In the genomic region with DNA sequence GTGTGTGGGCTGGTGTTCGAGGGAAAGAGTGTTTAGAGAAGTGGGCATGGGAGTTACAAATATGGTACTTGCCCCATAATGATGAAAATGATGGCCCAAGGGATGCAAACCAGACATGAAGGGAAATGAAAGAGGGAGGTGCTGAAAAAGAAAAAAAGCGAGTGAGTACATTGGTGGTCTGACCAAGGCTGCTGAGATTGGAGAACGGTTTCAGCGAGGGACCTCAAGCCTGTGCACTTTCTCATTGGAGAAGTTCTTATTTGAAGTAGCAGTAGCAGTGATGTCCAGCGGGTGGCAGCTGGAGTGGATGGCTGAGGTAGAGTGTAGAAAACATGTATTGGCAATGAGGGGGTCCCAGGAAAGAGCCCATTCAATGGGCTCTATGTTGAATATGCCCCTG, we compare ENCODE assay signal across 12 cellular contexts. TPM values are rescaled to one million over a fixed set of nuclear protein-coding genes. Genes with fewer than 3 reads are reported as not detected.
DNase-seq lines count a peak whose midpoint lies in the region; ATAC-seq and TF ChIP-seq lines count a peak whose summit lies in the region.
"Had no signal": no experiment of that assay in that cellular context is flagged by ENCODE, and none has a peak within 500 bp of the region (broad histone marks: within the 10 kb centered on the region; RNA-seq: fewer than 3 reads in every experiment).

No MANE protein-coding gene starts in this region.

- peak overlapping the region; percentile 0 for H3K27ac Mint-ChIP-seq in Caco-2 (ENCODE audit: unreplicated experiment)
- H3K27ac Mint-ChIP-seq in endodermal cell, result no peak overlapping the region
- H3K27ac Mint-ChIP-seq: H9 had no signal

- H3K27me3 ChIP-seq in Caco-2 (replicated peaks; ENCODE audit: control insufficient read depth, insufficient read depth, low read length) (no peaks in the 10 kb centered on the region), endodermal cell (ENCODE audit: control insufficient read depth, insufficient read depth, low read length, poor library complexity, severe bottlenecking) (no peaks in the 10 kb centered on the region), left lung (no peaks in the 10 kb centered on the region), transverse colon (no peaks in the 10 kb centered on the region)

- H3K9me3 ChIP-seq in Caco-2 (no peaks in the 10 kb centered on the region), endodermal cell (ENCODE audit: control insufficient read depth, low read length) (no peaks in the 10 kb centered on the region), left lung (no peaks in the 10 kb centered on the region), transverse colon (no peaks in the 10 kb centered on the region)

- H3K9ac ChIP-seq in endodermal cell (ENCODE audit: extremely low read depth, low read length, poor library complexity, severe bottlenecking), result no peak overlapping the region

- no peak for TF ChIP-seq EP300 in transverse colon (IDR thresholded peaks at IDR 0.05; ENCODE audit: low read depth)

- POLR2A ChIA-PET in Caco-2 (lab: Charles Lee), result no interaction called here

- H3K27me3 Mint-ChIP-seq in Caco-2 (ENCODE audit: insufficient read depth, unreplicated experiment) (no peaks in the 10 kb centered on the region), endodermal cell (ENCODE audit: insufficient read depth) (peaks cover 2% of the 10 kb centered on the region)

- H3K36me3 Mint-ChIP-seq in Caco-2 (ENCODE audit: insufficient read depth, unreplicated experiment), result no peaks in the 10 kb centered on the region
- no peaks in the 10 kb centered on the region for H3K36me3 Mint-ChIP-seq in endodermal cell (ENCODE audit: low read depth)

- DNase-seq in Caco-2, result no peak
- DNase-seq in endodermal cell, result no peak
- DNase-seq in left lung, result no peak
- no peak for DNase-seq in transverse colon
- no peak for DNase-seq in iPS-NIHi11 (ENCODE audit: low spot score)
- no peak for DNase-seq in COLO829 (ENCODE audit: low spot score)
- DNase-seq: H9; RPMI8226; stimulated activated CD4-positive, alpha-beta T cell treated with anti-CD3 and anti-CD28 coated beads, Interleukin-15, amount 100 ng/mL, for 24 hours; substantia nigra had no signal

- CTCF ChIA-PET in Caco-2 (lab: Charles Lee), result no interaction called here

- H3K4me1 ChIP-seq in Caco-2 (peaks cover 36% of the 10 kb centered on the region), endodermal cell (ENCODE audit: control insufficient read depth, insufficient read depth, low read length) (no peaks in the 10 kb centered on the region), left lung (peaks cover 10 to 14% of the 10 kb centered on the region in 2 donors), transverse colon (peaks cover 0 to 6% (median 2%) of the 10 kb centered on the region in 4 donors)

- H3K27ac ChIP-seq in endodermal cell (ENCODE audit: low read depth, low read length) (no peak overlapping the region), left lung (no peak overlapping the region), transverse colon (no peak overlapping the region)

- H3K36me3 ChIP-seq in Caco-2 (ENCODE audit: control insufficient read depth, insufficient read depth, low read length) (no peaks in the 10 kb centered on the region), endodermal cell (ENCODE audit: control insufficient read depth, insufficient read depth, low read length) (no peaks in the 10 kb centered on the region), left lung (no peaks in the 10 kb centered on the region), transverse colon (no peaks in the 10 kb centered on the region)

- ATAC-seq in GM19035 (IDR thresholded peaks at IDR 0.05; ENCODE audit: unreplicated experiment), result peak; percentile 61
- ATAC-seq in HG03159 (IDR thresholded peaks at IDR 0.05; ENCODE audit: unreplicated experiment), result peak; percentile 34
- ATAC-seq in left lung, result no peak

- BruUV-seq in Caco-2 (replicated peaks; lab: Mats Ljungman, UMichigan), result no TSS peak

- H3K4me1 Mint-ChIP-seq in Caco-2 (ENCODE audit: low read depth, unreplicated experiment) (peaks cover 34% of the 10 kb centered on the region), endodermal cell (peaks cover 23% of the 10 kb centered on the region)

- TF ChIP-seq CTCF in Caco-2 (IDR thresholded peaks at IDR 0.05; ENCODE audit: insufficient read depth in 1 of 2, low read depth in 1 of 2, low read length in 1 of 2, severe bottlenecking in 1 of 2, unreplicated experiment in 1 of 2), result peak; percentile 15 to 29
- peak; percentile 60 for TF ChIP-seq CTCF in endodermal cell (conservative IDR thresholded peaks at IDR 0.05)
- TF ChIP-seq CTCF in left lung (IDR thresholded peaks at IDR 0.05), result no peak
- no peak for TF ChIP-seq CTCF in transverse colon (IDR thresholded peaks at IDR 0.05)

- intact Hi-C loops in Caco-2 (cut with micrococcal nuclease; ENCODE audit: unreplicated experiment) (no loop called here), left lung (cut with DNase I) (no loop called here), transverse colon (cut with DNase I; ENCODE audit: low total_unique reads) (no loop called here)

- H3K4me3 ChIP-seq in Caco-2 (ENCODE audit: low read depth, low read length) (no peak overlapping the region), endodermal cell (ENCODE audit: low read length) (no peak overlapping the region), left lung (no peak overlapping the region), transverse colon (no peak overlapping the region)

- H3K9me3 Mint-ChIP-seq in Caco-2 (ENCODE audit: unreplicated experiment) (peaks cover 11% of the 10 kb centered on the region), endodermal cell (no peaks in the 10 kb centered on the region)
- H3K9me3 Mint-ChIP-seq: H9 had no signal

- 84 to 91% methylated on average over 4 to 5 of the region's 5 CpGs for WGBS in endodermal cell (ENCODE audit: insufficient coverage in 1 of 2, insufficient read length in 1 of 2), 2 experiments
- 74 to 78% methylated on average over 5 of the region's 5 CpGs for WGBS in transverse colon (ENCODE audit: low coverage in 1 of 2), 2 donors

- in situ Hi-C loops in transverse colon (cut with MboI; ENCODE audit: low pct_ligation_motif_present in 1 of 4, low pct_unique_long_range_greater_than_20kb in 1 of 4, low sequenced_read_pairs in 3 of 4), result no loop called here

- no peak for TF ChIP-seq POLR2A in transverse colon (IDR thresholded peaks at IDR 0.05)

- H3K4me3 Mint-ChIP-seq in Caco-2 (ENCODE audit: unreplicated experiment) (no peak overlapping the region), endodermal cell (no peak overlapping the region)
- H3K4me3 Mint-ChIP-seq: H9 had no signal

RNA-seq across cellular contexts. Expression of a gene that starts 54.8 kb away (rescaled TPM):
- total RNA-seq in Caco-2 (2022) (45.7 and 50.4 TPM in 2 replicates), endodermal cell (10 to 100 TPM in 1 of 2 donors, 1 to 10 TPM in 1; 4.4 to 12.3 TPM), left lung (100 to 1,000 TPM in 1 of 2 donors, 10 to 100 TPM in 1; 22.6 to 102 TPM), transverse colon (10 to 100 TPM; 21.4 to 46.8 (median 36.3) TPM)
- polyA plus RNA-seq in endodermal cell (2013, experiment 1 of 2), result 3.6 TPM
- 4.2 TPM for polyA plus RNA-seq in endodermal cell (2013, experiment 2 of 2)

Comparison
In these comparisons a context has a peak if more than half of its experiments do, and no peak if none do; other contexts are left out.
1. CTCF ChIP-seq: peak in Caco-2 (2 of 2) and endodermal cell (single experiment); none in left lung (0 of 2) and transverse colon (0 of 5).